17 cellular contexts compared by ENCODE assay signal in the genomic region with DNA sequence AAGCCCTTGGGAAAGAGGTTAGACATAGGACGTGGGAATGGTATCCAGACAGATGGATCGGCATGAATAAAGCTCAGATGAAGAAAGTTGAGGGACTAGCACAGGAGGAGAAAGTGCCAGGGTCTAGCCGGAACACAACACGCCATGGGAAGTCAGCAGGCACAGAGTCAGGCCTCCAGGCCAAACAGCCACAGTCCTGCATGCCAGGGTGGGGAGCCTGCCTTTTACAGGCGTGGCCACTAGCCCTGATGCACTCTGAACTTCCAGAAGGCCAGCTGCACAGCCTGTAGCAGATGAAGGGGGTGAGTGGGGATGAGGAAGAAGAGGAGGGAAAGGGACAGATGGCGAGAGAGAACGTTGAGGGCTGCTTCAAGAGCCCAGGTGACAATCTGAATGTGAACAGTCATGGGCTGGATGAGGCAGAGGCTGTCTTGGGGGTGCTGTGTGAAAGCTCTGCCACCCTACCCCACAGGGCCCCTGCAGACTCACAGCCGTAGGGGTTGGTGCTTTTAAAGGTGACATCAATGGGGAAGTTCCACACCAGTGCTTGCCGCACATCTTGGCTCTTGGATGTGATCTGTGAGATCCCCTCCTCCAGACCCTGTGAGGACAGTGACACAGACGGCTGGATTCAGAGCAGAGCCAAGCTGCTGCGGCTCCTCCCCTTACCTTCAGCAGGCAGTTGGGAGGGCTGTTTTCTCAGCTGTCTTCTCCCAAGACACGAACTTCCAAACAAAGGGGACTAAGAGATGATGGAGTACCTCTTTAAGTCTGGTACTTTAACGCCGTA. TPM values are rescaled to one million over a fixed set of nuclear protein-coding genes. Genes with fewer than 3 reads are reported as not detected.
"Had no signal": no experiment of that assay in that cellular context is flagged by ENCODE, and none has a peak within 500 bp of the region (broad histone marks: within the 10 kb centered on the region; RNA-seq: fewer than 3 reads in every experiment).

No MANE protein-coding gene starts in this region.

- H3K36me3 Mint-ChIP-seq: stimulated activated effector memory CD8-positive, alpha-beta T cell treated with anti-CD3 and anti-CD28 coated beads, Interleukin-12 subunit alpha, Interleukin-12 subunit beta, amount 100 ng/mL, for 72 hours had no signal

- ATAC-seq: gastrocnemius medialis; heart right ventricle; left lung; naive thymus-derived CD8-positive, alpha-beta T cell; stimulated activated effector memory CD8-positive, alpha-beta T cell treated with anti-CD3 and anti-CD28 coated beads, Interleukin-12 subunit alpha, Interleukin-12 subunit beta, amount 100 ng/mL, for 72 hours; stimulated activated naive CD8-positive, alpha-beta T cell treated with anti-CD3 and anti-CD28 coated beads, Interleukin-15, amount 100 ng/mL, for 72 hours had no signal

- H3K4me3 Mint-ChIP-seq: stimulated activated effector memory CD8-positive, alpha-beta T cell treated with anti-CD3 and anti-CD28 coated beads, Interleukin-12 subunit alpha, Interleukin-12 subunit beta, amount 100 ng/mL, for 72 hours; stimulated activated naive CD8-positive, alpha-beta T cell treated with anti-CD3 and anti-CD28 coated beads, Interleukin-15, amount 100 ng/mL, for 72 hours had no signal

- H3K9me3 Mint-ChIP-seq: stimulated activated effector memory CD8-positive, alpha-beta T cell treated with anti-CD3 and anti-CD28 coated beads, Interleukin-12 subunit alpha, Interleukin-12 subunit beta, amount 100 ng/mL, for 72 hours; stimulated activated naive CD8-positive, alpha-beta T cell treated with anti-CD3 and anti-CD28 coated beads, Interleukin-15, amount 100 ng/mL, for 72 hours had no signal

- DNase-seq: activated CD4-positive, alpha-beta T cell treated with anti-CD3 and anti-CD28 coated beads for 1 hour; activated CD4-positive, alpha-beta T cell treated with anti-CD3 and anti-CD28 coated beads, Interleukin-2, amount 50 U/mL, for 48 hours; activated effector memory CD4-positive, alpha-beta T cell treated with anti-CD3 and anti-CD28 coated beads, Interleukin-2, amount 50 U/mL, for 16 hours; activated naive CD4-positive, alpha-beta T cell treated with anti-CD3 and anti-CD28 coated beads, Interleukin-2, amount 50 U/mL, for 16 hours; anterior cingulate cortex; brain microvascular endothelial cell; central memory CD4-positive, alpha-beta T cell; esophagus squamous epithelium; gastrocnemius medialis; heart right ventricle; SK-N-SH; stimulated activated CD4-positive, alpha-beta T cell treated with anti-CD3 and anti-CD28 coated beads, Interleukin-1b, Interleukin-23, amount 100 ng/mL, for 48 hours; stimulated activated naive CD8-positive, alpha-beta T cell treated with anti-CD3 and anti-CD28 coated beads, Interleukin-15, amount 100 ng/mL, for 72 hours had no signal

- H3K27ac Mint-ChIP-seq: stimulated activated effector memory CD8-positive, alpha-beta T cell treated with anti-CD3 and anti-CD28 coated beads, Interleukin-12 subunit alpha, Interleukin-12 subunit beta, amount 100 ng/mL, for 72 hours; stimulated activated naive CD8-positive, alpha-beta T cell treated with anti-CD3 and anti-CD28 coated beads, Interleukin-15, amount 100 ng/mL, for 72 hours had no signal

RNA-seq across cellular contexts. Expression of gene MFAP4, which starts 29.4 kb away (rescaled TPM):
- total RNA-seq: naive thymus-derived CD8-positive, alpha-beta T cell had no signal
- polyA plus RNA-seq: keratinocyte; naive thymus-derived CD8-positive, alpha-beta T cell had no signal
